Comparison of ENCODE assay signal across 1 cellular context in the genomic region with DNA sequence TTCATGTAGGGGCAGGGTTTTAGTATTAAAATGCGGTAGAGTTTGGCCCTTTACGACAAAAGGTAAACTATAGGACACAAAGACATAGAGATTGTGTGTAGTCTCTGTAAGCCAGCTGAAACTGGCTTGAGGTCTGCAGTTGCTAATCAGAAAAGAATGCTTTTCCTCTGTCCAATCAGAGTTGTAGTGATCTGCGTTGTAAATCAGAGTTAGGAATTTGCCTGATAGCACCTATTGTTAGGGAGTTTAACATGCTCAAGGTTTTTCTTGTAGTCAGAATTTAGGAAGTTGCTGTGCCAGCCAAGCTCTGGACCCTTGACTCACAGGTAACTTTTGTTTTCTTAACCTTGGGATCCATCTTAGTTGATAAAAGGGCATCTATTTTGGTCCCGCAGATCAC.
TF ChIP-seq lines count a peak whose summit lies in the region.

No MANE protein-coding gene starts in this region.

TF ChIP-seq in GM23338, 12 proteins besides CTCF, POLR2A, EP300 and RAD21 (continued from another document):
- no peak for TF ChIP-seq ZNF331 (CRISPR knock-in tag; IDR thresholded peaks at IDR 0.05; ENCODE audit: low read depth)
